ENCODE assay signal across 24 cellular contexts in genomic region chr11:33323421-33323820, GRCh38. TPM values are rescaled to one million over a fixed set of nuclear protein-coding genes. Genes with fewer than 3 reads are reported as not detected.
DNase-seq lines count a peak whose midpoint lies in the region; ATAC-seq, FAIRE-seq and TF ChIP-seq lines count a peak whose summit lies in the region.
"Had no signal": no experiment of that assay in that cellular context is flagged by ENCODE, and none has a peak within 500 bp of the region (broad histone marks: within the 10 kb centered on the region; RNA-seq: fewer than 3 reads in every experiment).

No MANE protein-coding gene starts in this region.

- H3K4me2 ChIP-seq in OCI-LY3 (ENCODE audit: low read length): no peak overlapping the region
- H3K4me2 ChIP-seq: KMS-11 had no signal

- DNase-seq in AML-193 (lab: John Stamatoyannopoulos, UW) (peak; percentile 19 to 24), GM12891 (ENCODE audit: insufficient read length, low spot score) (no peak), memory B cell (ENCODE audit: low spot score in 2 of 2) (no peak), EL (no peak)
- DNase-seq in activated CD4-positive, alpha-beta T cell treated with anti-CD3 and anti-CD28 coated beads, Interleukin-2, amount 50 U/mL, for 48 hours: no peak
- no peak for DNase-seq in activated naive CD4-positive, alpha-beta T cell treated with anti-CD3 and anti-CD28 coated beads, Interleukin-2, amount 10 ng/mL, durations not matched to agents 7 days and 5 days
- DNase-seq: activated CD4-positive, alpha-beta memory T cell treated with anti-CD3 and anti-CD28 coated beads for 36 hours; activated effector memory CD4-positive, alpha-beta T cell treated with Interleukin-2 at 50 U/mL for 16 hours; cerebellar nuclear complex; left lung; midbrain; NCI-H1105 treated with DMSO at 0.1 percent for 48 hours; NCI-H2029; NCI-H526 treated with DMSO at 0.1 percent for 48 hours; nephron progenitor cell; stimulated activated naive CD8-positive, alpha-beta T cell treated with anti-CD3 and anti-CD28 coated beads, Interleukin-15, Interleukin-2, amounts not matched to agents 100 U/mL and 50 U/mL, for 24 hours had no signal

- peaks cover 36% of the 10 kb centered on the region for H3K4me1 ChIP-seq in OCI-LY3 (ENCODE audit: low read length)

- no peak for FAIRE-seq in GM12891 (lab: Jason Lieb, UNC)
- FAIRE-seq: G401.6 had no signal

- CTCF ChIA-PET in activated naive CD4-positive, alpha-beta T cell treated with anti-CD3 and anti-CD28 coated beads, Interleukin-2, amount 10 ng/mL, durations not matched to agents 7 days and 5 days (lab: Charles Lee): no interaction called here

- no peak overlapping the region for H3K9ac ChIP-seq in OCI-LY3 (ENCODE audit: low read length)
- H3K9ac ChIP-seq: KMS-11 had no signal

- H3K27ac ChIP-seq in OCI-LY3 (ENCODE audit: low read length): no peak overlapping the region
- H3K27ac ChIP-seq: epithelial cell of prostate, KMS-11, left lung, thoracic aorta, vagina had no signal

- H3K4me3 ChIP-seq in OCI-LY3 (ENCODE audit: low read length): no peak overlapping the region
- H3K4me3 ChIP-seq: hepatocyte, left lung, thoracic aorta, vagina had no signal

- no peaks in the 10 kb centered on the region for H3K27me3 ChIP-seq in OCI-LY3 (ENCODE audit: low read depth, low read length)
- H3K27me3 ChIP-seq: hepatocyte, left lung, vagina had no signal

- H3K36me3 ChIP-seq in OCI-LY3 (replicated peaks; ENCODE audit: low read depth, low read length): no peaks in the 10 kb centered on the region
- H3K36me3 ChIP-seq: left lung, thoracic aorta, vagina had no signal

- no peaks in the 10 kb centered on the region for H3K27me3 Mint-ChIP-seq in memory B cell
- H3K27me3 Mint-ChIP-seq in activated naive CD4-positive, alpha-beta T cell treated with anti-CD3 and anti-CD28 coated beads, Interleukin-2, amount 10 ng/mL, durations not matched to agents 7 days and 5 days: no peaks in the 10 kb centered on the region
- H3K27me3 Mint-ChIP-seq: activated CD4-positive, alpha-beta memory T cell treated with anti-CD3 and anti-CD28 coated beads for 36 hours had no signal

- no peaks in the 10 kb centered on the region for H3K9me3 Mint-ChIP-seq in memory B cell
- H3K9me3 Mint-ChIP-seq in activated naive CD4-positive, alpha-beta T cell treated with anti-CD3 and anti-CD28 coated beads, Interleukin-2, amount 10 ng/mL, durations not matched to agents 7 days and 5 days: no peaks in the 10 kb centered on the region
- H3K9me3 Mint-ChIP-seq: activated CD4-positive, alpha-beta memory T cell treated with anti-CD3 and anti-CD28 coated beads for 36 hours; nephron progenitor cell had no signal

- no peak for ATAC-seq in memory B cell (ENCODE audit: low read depth)
- ATAC-seq: left lung; sciatic nerve; stimulated activated naive CD8-positive, alpha-beta T cell treated with anti-CD3 and anti-CD28 coated beads, Interleukin-15, Interleukin-2, amounts not matched to agents 100 U/mL and 50 U/mL, for 24 hours had no signal

- peak overlapping the region; percentile 29 for H3K27ac Mint-ChIP-seq in memory B cell
- no peak overlapping the region for H3K27ac Mint-ChIP-seq in activated naive CD4-positive, alpha-beta T cell treated with anti-CD3 and anti-CD28 coated beads, Interleukin-2, amount 10 ng/mL, durations not matched to agents 7 days and 5 days
- H3K27ac Mint-ChIP-seq: activated CD4-positive, alpha-beta memory T cell treated with anti-CD3 and anti-CD28 coated beads for 36 hours had no signal

- peaks cover 6% of the 10 kb centered on the region for H3K4me1 Mint-ChIP-seq in memory B cell
- no peaks in the 10 kb centered on the region for H3K4me1 Mint-ChIP-seq in activated naive CD4-positive, alpha-beta T cell treated with anti-CD3 and anti-CD28 coated beads, Interleukin-2, amount 10 ng/mL, durations not matched to agents 7 days and 5 days

- H3K9me3 ChIP-seq in OCI-LY3 (ENCODE audit: insufficient read depth, low read length): no peaks in the 10 kb centered on the region
- H3K9me3 ChIP-seq: left lung, thoracic aorta, vagina had no signal

- H4K20me1 ChIP-seq in OCI-LY3 (ENCODE audit: insufficient read depth, low read length): peaks cover 51% of the 10 kb centered on the region

- H3K36me3 Mint-ChIP-seq in memory B cell: no peaks in the 10 kb centered on the region
- no peaks in the 10 kb centered on the region for H3K36me3 Mint-ChIP-seq in activated naive CD4-positive, alpha-beta T cell treated with anti-CD3 and anti-CD28 coated beads, Interleukin-2, amount 10 ng/mL, durations not matched to agents 7 days and 5 days
- H3K36me3 Mint-ChIP-seq: activated CD4-positive, alpha-beta memory T cell treated with anti-CD3 and anti-CD28 coated beads for 36 hours had no signal

- H3K79me2 ChIP-seq in OCI-LY3 (ENCODE audit: low read length): peaks cover 46% of the 10 kb centered on the region

- TF ChIP-seq POLR2A in GM12891 (IDR thresholded peaks at IDR 0.05; ENCODE audit: low read depth, low read length): no peak

- no peak overlapping the region for H3K4me3 Mint-ChIP-seq in memory B cell
- no peak overlapping the region for H3K4me3 Mint-ChIP-seq in activated naive CD4-positive, alpha-beta T cell treated with anti-CD3 and anti-CD28 coated beads, Interleukin-2, amount 10 ng/mL, durations not matched to agents 7 days and 5 days
- H3K4me3 Mint-ChIP-seq: activated CD4-positive, alpha-beta memory T cell treated with anti-CD3 and anti-CD28 coated beads for 36 hours; nephron progenitor cell had no signal

- no peak overlapping the region for H2AFZ ChIP-seq in OCI-LY3 (ENCODE audit: low read depth, low read length)
- H2AFZ ChIP-seq: hepatocyte had no signal

- peak; percentile 3; the same call in 1 of the 2 replicates for TF ChIP-seq CTCF in OCI-LY3 (IDR thresholded peaks at IDR 0.05; ENCODE audit: low read depth, low read length)

TF ChIP-seq in GM12891, 5 proteins besides CTCF, POLR2A, EP300 and RAD21:
- TF ChIP-seq PAX5 (IDR thresholded peaks at IDR 0.05; ENCODE audit: insufficient read depth, low read length, severe bottlenecking): no peak
- TF ChIP-seq SPI1 (IDR thresholded peaks at IDR 0.05; ENCODE audit: low read depth, low read length): peak; percentile 26; the same call in 1 of the 2 replicates
TF ChIP-seq in GM12891: peak in this region for 1.

RNA-seq across cellular contexts. Expression of gene KIAA1549L, which starts 52.5 kb away (rescaled TPM):
- 4.8 TPM for polyA plus RNA-seq in GM12891 (2012; ENCODE audit: low read depth, missing spikeins)

Comparison
In these comparisons a context has a peak if more than half of its experiments do, and no peak if none do; other contexts are left out.
1. DNase-seq: peak in AML-193 (2 of 2); none in GM12891 (single experiment), memory B cell (0 of 2), activated CD4-positive, alpha-beta T cell treated with anti-CD3 and anti-CD28 coated beads, Interleukin-2, amount 50 U/mL, for 48 hours (0 of 2), activated naive CD4-positive, alpha-beta T cell treated with anti-CD3 and anti-CD28 coated beads, Interleukin-2, amount 10 ng/mL, durations not matched to agents 7 days and 5 days (single experiment) and EL (single experiment).